In genomic region chr14:101947904-101948665, GRCh38 we compare ENCODE assay signal across 8 cellular contexts. TPM values are rescaled to one million over a fixed set of nuclear protein-coding genes. Genes with fewer than 3 reads are reported as not detected.
DNase-seq lines count a peak whose midpoint lies in the region; ATAC-seq and TF ChIP-seq lines count a peak whose summit lies in the region.

No MANE protein-coding gene starts in this region.

- TF ChIP-seq CTCF in vagina (IDR thresholded peaks at IDR 0.05), result no peak

- H3K27ac ChIP-seq in vagina, result peak overlapping the region; percentile 98

- peak in 1 of 2 donors; percentile 91 for TF ChIP-seq POLR2A in vagina (IDR thresholded peaks at IDR 0.05)

- peaks cover 25% of the 10 kb centered on the region for H3K4me1 ChIP-seq in vagina

- intact Hi-C loops in vagina (cut with DNase I), result no loop called here

- peak overlapping the region; percentile 76 to 79 for H3K4me3 ChIP-seq in vagina

- H3K27me3 ChIP-seq in vagina, result no peaks in the 10 kb centered on the region

- H3K9me3 ChIP-seq in vagina, result no peaks in the 10 kb centered on the region

- ATAC-seq in GM18511 (IDR thresholded peaks at IDR 0.05; ENCODE audit: unreplicated experiment) (peak; percentile 98), HG03025 (IDR thresholded peaks at IDR 0.05; ENCODE audit: low FRiP score, unreplicated experiment) (peak; percentile 96)

- DNase-seq in NCI-H2029 treated with DMSO at 0.1 percent for 48 hours (lab: John Stamatoyannopoulos, UW) (peak; percentile 85), T1000 (lab: John Stamatoyannopoulos, UW) (peak; percentile 98), astrocyte of the hippocampus (ENCODE audit: low read depth, low spot score) (peak; percentile 100), hepatic stellate cell (ENCODE audit: low spot score) (peak; percentile 99), putamen (ENCODE audit: low spot score) (peak; percentile 99), vagina (ENCODE audit: extremely low spot score in 2 of 2) (peak; percentile 100)

- no peaks in the 10 kb centered on the region for H3K36me3 ChIP-seq in vagina

RNA-seq across cellular contexts. Expression of gene DYNC1H1, which starts 16.3 kb away (rescaled TPM):
- 499 TPM for total RNA-seq in vagina

Comparison
In these comparisons a context has a peak if more than half of its experiments do, and no peak if none do; other contexts are left out.
1. Peak in every context shown above with its lines: DNase-seq, ATAC-seq, H3K4me3 ChIP-seq and H3K27ac ChIP-seq.